9 cellular contexts compared by ENCODE assay signal in the genomic region with DNA sequence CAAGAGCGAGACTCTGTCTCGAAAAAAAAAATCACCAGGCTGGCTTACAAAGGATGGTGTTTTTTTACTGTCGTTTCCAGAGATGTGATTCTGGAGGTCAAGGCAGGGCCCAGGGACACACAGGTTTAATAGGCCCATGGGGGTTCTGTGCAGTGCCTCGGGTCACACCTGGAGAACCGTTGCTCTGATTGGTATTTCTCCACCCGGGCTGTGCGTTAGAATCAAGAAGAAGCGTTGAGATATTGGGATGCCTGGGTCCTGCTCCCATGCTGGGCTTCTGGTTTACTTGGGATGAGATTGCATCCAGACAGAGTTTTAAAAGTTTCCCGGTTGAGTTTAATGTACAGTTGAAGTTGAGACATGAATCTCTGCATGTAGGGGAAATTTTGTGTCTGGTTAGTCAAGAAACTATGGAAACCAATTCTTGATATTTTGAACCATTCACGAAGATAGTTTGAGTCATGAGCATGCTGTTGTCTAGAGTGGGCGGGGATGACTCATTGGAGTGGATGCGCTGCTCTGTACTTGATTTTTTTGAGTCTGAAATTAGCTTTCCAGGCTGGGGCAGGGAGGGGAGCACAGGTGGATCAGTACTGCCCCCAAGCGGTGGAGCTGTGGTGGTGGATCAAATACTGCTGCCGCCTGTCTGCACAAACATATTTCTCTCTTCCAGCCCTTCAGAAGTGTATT.
DNase-seq lines count a peak whose midpoint lies in the region; ATAC-seq and TF ChIP-seq lines count a peak whose summit lies in the region.
"Had no signal": no experiment of that assay in that cellular context is flagged by ENCODE, and none has a peak within 500 bp of the region (broad histone marks: within the 10 kb centered on the region; RNA-seq: fewer than 3 reads in every experiment).

No MANE protein-coding gene starts in this region.

- DNase-seq in NCI-H1417 (lab: John Stamatoyannopoulos, UW) (peak; percentile 56 to 84 (median 83)), NCI-H1417 treated with DMSO at 0.1 percent for 48 hours (lab: John Stamatoyannopoulos, UW) (no peak), NCI-H1105 treated with DMSO at 0.1 percent for 48 hours (lab: John Stamatoyannopoulos, UW) (peak; percentile 23), T1000 (lab: John Stamatoyannopoulos, UW) (peak; percentile 9), astrocyte of the spinal cord (ENCODE audit: low read depth, low spot score) (peak; percentile 93), iris pigment epithelial cell (ENCODE audit: low read depth) (peak; percentile 97)
- peak; percentile 87 to 96 (median 89) for DNase-seq in stimulated activated CD4-positive, alpha-beta T cell treated with anti-CD3 and anti-CD28 coated beads, Interleukin-12 subunit alpha, Interleukin-12 subunit beta, amount 100 ng/mL, for 48 hours (ENCODE audit: low read depth in 2 of 3, low spot score in 1 of 3)

- TF ChIP-seq CTCF in astrocyte of the spinal cord (IDR thresholded peaks at IDR 0.05; ENCODE audit: low read depth, low read length), result peak; percentile 90

- no peak overlapping the region for H3K4me3 ChIP-seq in astrocyte of the spinal cord (ENCODE audit: low read depth, low read length)
- H3K4me3 ChIP-seq: BLaER1 treated with 17β-estradiol and CSF1 and Interleukin-3, amounts not matched to agents 10 nM and 100 nM had no signal

- in situ Hi-C loops in astrocyte of the spinal cord (cut with HindIII; ENCODE audit: low sequenced_read_pairs), result no loop called here

- peak; percentile 74 for ATAC-seq in HG02623 (IDR thresholded peaks at IDR 0.05; ENCODE audit: unreplicated experiment)
